17 cellular contexts compared by ENCODE assay signal in the genomic region with DNA sequence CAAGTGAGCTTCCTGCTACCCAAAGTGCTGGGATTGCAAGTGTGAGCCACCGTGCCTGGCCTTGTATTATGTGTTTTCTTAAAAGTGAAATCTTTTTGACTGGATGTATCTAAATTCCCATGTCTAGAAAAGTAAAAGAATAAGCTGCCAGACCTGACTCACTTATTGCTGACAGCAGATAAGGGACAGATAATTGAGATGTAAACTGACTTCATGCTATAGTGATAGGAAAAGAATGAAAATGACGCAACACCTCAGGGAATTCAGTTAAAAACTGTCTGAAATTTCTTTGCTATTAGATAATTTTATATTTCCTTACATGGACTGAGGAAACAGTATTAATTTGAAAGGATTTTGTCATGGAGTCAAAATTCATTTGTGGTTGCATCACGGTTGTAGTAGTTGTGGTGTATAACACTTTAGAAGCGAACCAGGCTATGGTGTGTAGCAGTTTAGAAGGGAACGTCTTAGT. TPM values are rescaled to one million over a fixed set of nuclear protein-coding genes. Genes with fewer than 3 reads are reported as not detected.
DNase-seq lines count a peak whose midpoint lies in the region; ATAC-seq and TF ChIP-seq lines count a peak whose summit lies in the region.
"Had no signal": no experiment of that assay in that cellular context is flagged by ENCODE, and none has a peak within 500 bp of the region (broad histone marks: within the 10 kb centered on the region; RNA-seq: fewer than 3 reads in every experiment).

No MANE protein-coding gene starts in this region.

- no peak overlapping the region for H2AFZ ChIP-seq in osteoblast (ENCODE audit: low read length)

- no peak overlapping the region for H3K9ac ChIP-seq in SK-N-MC (ENCODE audit: insufficient read length)

- H3K4me1 Mint-ChIP-seq in activated CD4-positive, alpha-beta T cell treated with anti-CD3 and anti-CD28 coated beads, Interleukin-2, amount 10 ng/mL, durations not matched to agents 7 days and 5 days = no peaks in the 10 kb centered on the region

- no peak for TF ChIP-seq CTCF in osteoblast (IDR thresholded peaks at IDR 0.05; ENCODE audit: extremely low read depth, low read depth, low read length)

- ATAC-seq in HG03025 (IDR thresholded peaks at IDR 0.05; ENCODE audit: low FRiP score, unreplicated experiment) = no peak
- ATAC-seq: activated CD4-positive, CD25-positive, alpha-beta regulatory T cell treated with anti-CD3 and anti-CD28 coated beads, Interleukin-2, amount 50 U/mL, for 24 hours; left colon; natural killer cell treated with Interleukin-12 subunit alpha and Interleukin-12 subunit beta and Interleukin-15 and Interleukin-18, amount 100 ng/mL, for 72 hours had no signal

- H3K4me3 ChIP-seq in SK-N-MC (no peak overlapping the region), osteoblast (ENCODE audit: insufficient read depth, low read length) (peak overlapping the region; percentile 16)
- H3K4me3 ChIP-seq: heart left ventricle, skin epidermis, stomach had no signal

- H3K27ac ChIP-seq in SK-N-MC (peak overlapping the region; percentile 67), osteoblast (ENCODE audit: low read depth, low read length) (peak overlapping the region; percentile 84)
- H3K27ac ChIP-seq: skin epidermis, stomach had no signal

- DNase-seq in EL (peak; percentile 90), SK-N-MC (ENCODE audit: low read depth, low spot score) (peak; percentile 51), fibroblast of gingiva (ENCODE audit: low read depth) (peak; percentile 55), osteoblast (ENCODE audit: insufficient read length, low spot score, missing footprints) (peak; percentile 57), kidney glomerular epithelial cell (lab: John Stamatoyannopoulos, UW) (no peak)
- DNase-seq in central memory CD4-positive, alpha-beta T cell = no peak
- no peak for DNase-seq in activated CD4-positive, alpha-beta T cell treated with anti-CD3 and anti-CD28 coated beads, Interleukin-2, amount 10 ng/mL, durations not matched to agents 7 days and 5 days
- DNase-seq: amygdala; effector CD8-positive, alpha-beta T cell; left colon; NCI-H1092 treated with DMSO at 0.1 percent for 48 hours; stomach had no signal

- no peaks in the 10 kb centered on the region for H3K79me2 ChIP-seq in osteoblast (ENCODE audit: insufficient read depth, low read length)

- H3K4me1 ChIP-seq in osteoblast (ENCODE audit: insufficient read depth, low read length) = peaks cover 11% of the 10 kb centered on the region
- H3K4me1 ChIP-seq: stomach had no signal

- POLR2A ChIA-PET in activated CD4-positive, alpha-beta T cell treated with anti-CD3 and anti-CD28 coated beads, Interleukin-2, amount 10 ng/mL, durations not matched to agents 7 days and 5 days (lab: Charles Lee) = no interaction called here

- H3K9me3 Mint-ChIP-seq in activated CD4-positive, alpha-beta T cell treated with anti-CD3 and anti-CD28 coated beads, Interleukin-2, amount 10 ng/mL, durations not matched to agents 7 days and 5 days = no peaks in the 10 kb centered on the region
- H3K9me3 Mint-ChIP-seq: natural killer cell treated with Interleukin-12 subunit alpha and Interleukin-12 subunit beta and Interleukin-15 and Interleukin-18, amount 100 ng/mL, for 72 hours had no signal

- CTCF ChIA-PET in activated CD4-positive, alpha-beta T cell treated with anti-CD3 and anti-CD28 coated beads, Interleukin-2, amount 10 ng/mL, durations not matched to agents 7 days and 5 days (lab: Charles Lee) = interaction anchor here (0.5 to 1.4 kb wide), 5 partner anchors 18 to 440 kb away, joined by 3 read pairs; partner anchors contain the start of gene TTC27

- H3K4me2 ChIP-seq in osteoblast (ENCODE audit: insufficient read depth, low read length) = peak overlapping the region; percentile 47

- peaks cover 28% of the 10 kb centered on the region for H3K36me3 ChIP-seq in SK-N-MC (ENCODE audit: insufficient read depth, low read length)
- H3K36me3 ChIP-seq in osteoblast (ENCODE audit: insufficient read depth, low read length) = peaks cover 23% of the 10 kb centered on the region

- H3K27me3 ChIP-seq in osteoblast (ENCODE audit: insufficient read depth, low read length) = no peaks in the 10 kb centered on the region
- H3K27me3 ChIP-seq: heart left ventricle, stomach had no signal

- no peak overlapping the region for H3K4me3 Mint-ChIP-seq in activated CD4-positive, alpha-beta T cell treated with anti-CD3 and anti-CD28 coated beads, Interleukin-2, amount 10 ng/mL, durations not matched to agents 7 days and 5 days
- H3K4me3 Mint-ChIP-seq: natural killer cell treated with Interleukin-12 subunit alpha and Interleukin-12 subunit beta and Interleukin-15 and Interleukin-18, amount 100 ng/mL, for 72 hours had no signal

- H3K27me3 Mint-ChIP-seq in activated CD4-positive, alpha-beta T cell treated with anti-CD3 and anti-CD28 coated beads, Interleukin-2, amount 10 ng/mL, durations not matched to agents 7 days and 5 days = no peaks in the 10 kb centered on the region
- H3K27me3 Mint-ChIP-seq: natural killer cell treated with Interleukin-12 subunit alpha and Interleukin-12 subunit beta and Interleukin-15 and Interleukin-18, amount 100 ng/mL, for 72 hours had no signal

- no peaks in the 10 kb centered on the region for H4K20me1 ChIP-seq in osteoblast (ENCODE audit: insufficient read depth, low read length)

- peaks cover 22% of the 10 kb centered on the region for H3K36me3 Mint-ChIP-seq in activated CD4-positive, alpha-beta T cell treated with anti-CD3 and anti-CD28 coated beads, Interleukin-2, amount 10 ng/mL, durations not matched to agents 7 days and 5 days (ENCODE audit: low read depth)

- H3K27ac Mint-ChIP-seq in activated CD4-positive, alpha-beta T cell treated with anti-CD3 and anti-CD28 coated beads, Interleukin-2, amount 10 ng/mL, durations not matched to agents 7 days and 5 days = no peak overlapping the region
- H3K27ac Mint-ChIP-seq: natural killer cell treated with Interleukin-12 subunit alpha and Interleukin-12 subunit beta and Interleukin-15 and Interleukin-18, amount 100 ng/mL, for 72 hours had no signal

- H3K9me3 ChIP-seq in SK-N-MC (ENCODE audit: low read depth, low read length) = no peaks in the 10 kb centered on the region
- no peaks in the 10 kb centered on the region for H3K9me3 ChIP-seq in osteoblast (ENCODE audit: low read depth, low read length)
- H3K9me3 ChIP-seq: heart left ventricle, stomach had no signal

RNA-seq across cellular contexts. Expression of gene TTC27, which starts 19.4 kb away (rescaled TPM):
- total RNA-seq in osteoblast = 24.8 and 25.3 TPM in 2 replicates
- total RNA-seq in activated CD4-positive, alpha-beta T cell treated with anti-CD3 and anti-CD28 coated beads, Interleukin-2, amount 10 ng/mL, durations not matched to agents 7 days and 5 days = 10 to 100 TPM; 17.6 to 18.1 TPM

Comparison
In these comparisons a context has a peak if more than half of its experiments do, and no peak if none do; other contexts are left out.
1. DNase-seq: peak in EL (single experiment), SK-N-MC (single experiment), fibroblast of gingiva (single experiment) and osteoblast (single experiment); none in central memory CD4-positive, alpha-beta T cell (single experiment), activated CD4-positive, alpha-beta T cell treated with anti-CD3 and anti-CD28 coated beads, Interleukin-2, amount 10 ng/mL, durations not matched to agents 7 days and 5 days (single experiment) and kidney glomerular epithelial cell (single experiment).